Comparison of ENCODE assay signal across 11 cellular contexts in genomic region chr5:98940586-98940985, GRCh38. TPM values are rescaled to one million over a fixed set of nuclear protein-coding genes. Genes with fewer than 3 reads are reported as not detected.
DNase-seq lines count a peak whose midpoint lies in the region.
"Had no signal": no experiment of that assay in that cellular context is flagged by ENCODE, and none has a peak within 500 bp of the region (broad histone marks: within the 10 kb centered on the region; RNA-seq: fewer than 3 reads in every experiment).

No MANE protein-coding gene starts in this region.

- no peak overlapping the region for H3K18ac ChIP-seq in mesendoderm (ENCODE audit: low read length)

- H4K8ac ChIP-seq in mesendoderm (ENCODE audit: low read depth, low read length): no peak overlapping the region

- no peak overlapping the region for H3K56ac ChIP-seq in mesendoderm (ENCODE audit: low read length)

- no peaks in the 10 kb centered on the region for H3K36me3 ChIP-seq in mesendoderm (ENCODE audit: control insufficient read depth, insufficient read depth, low read length)
- H3K36me3 ChIP-seq: adrenal gland, pancreas had no signal

- H3K27me3 Mint-ChIP-seq in T-helper 2 cell treated with Interferon-gamma antibody and Interleukin-4, amounts not matched to agents 5 μg/mL and 100 μg/mL, for 36 hours (ENCODE audit: low read depth): no peaks in the 10 kb centered on the region

- H3K4me1 Mint-ChIP-seq in T-helper 2 cell treated with Interferon-gamma antibody and Interleukin-4, amounts not matched to agents 5 μg/mL and 100 μg/mL, for 36 hours (ENCODE audit: low read depth): peaks cover 5% of the 10 kb centered on the region

- no peak overlapping the region for H2BK5ac ChIP-seq in mesendoderm (ENCODE audit: low read length)

- no peak overlapping the region for H2AK5ac ChIP-seq in mesendoderm (ENCODE audit: low read length)

- no peaks in the 10 kb centered on the region for H3K79me1 ChIP-seq in mesendoderm (ENCODE audit: low read length)

- peak; percentile 68 for DNase-seq in AG20443 (ENCODE audit: low spot score)
- peak; percentile 9 for DNase-seq in HT1080 (ENCODE audit: low read depth)
- DNase-seq in dermis blood vessel endothelial cell: peak; percentile 35
- peak; percentile 81 for DNase-seq in mesendoderm
- DNase-seq in NCI-H2171 treated with DMSO at 0.1 percent for 48 hours (lab: John Stamatoyannopoulos, UW): no peak
- no peak for DNase-seq in T-helper 2 cell treated with Interferon-gamma antibody and Interleukin-4, amounts not matched to agents 5 μg/mL and 100 μg/mL, for 36 hours (ENCODE audit: low spot score)
- no peak for DNase-seq in CD1c-positive myeloid dendritic cell (ENCODE audit: extremely low spot score)
- no peak for DNase-seq in SW 1271 (lab: John Stamatoyannopoulos, UW)
- DNase-seq: NCI-H226, pancreas had no signal

- H3K4me2 ChIP-seq in mesendoderm (ENCODE audit: low read length): no peak overlapping the region

- no peak overlapping the region for H2BK120ac ChIP-seq in mesendoderm (ENCODE audit: low read depth, low read length)

- no peak overlapping the region for H3K27ac Mint-ChIP-seq in T-helper 2 cell treated with Interferon-gamma antibody and Interleukin-4, amounts not matched to agents 5 μg/mL and 100 μg/mL, for 36 hours

- no peak overlapping the region for H3K4me3 Mint-ChIP-seq in T-helper 2 cell treated with Interferon-gamma antibody and Interleukin-4, amounts not matched to agents 5 μg/mL and 100 μg/mL, for 36 hours

- H3K23ac ChIP-seq in mesendoderm (ENCODE audit: low read length): no peak overlapping the region

- no peaks in the 10 kb centered on the region for H3K36me3 Mint-ChIP-seq in T-helper 2 cell treated with Interferon-gamma antibody and Interleukin-4, amounts not matched to agents 5 μg/mL and 100 μg/mL, for 36 hours (ENCODE audit: low read depth)

- no peak overlapping the region for H3K9ac ChIP-seq in mesendoderm (ENCODE audit: low read length)

- H3K9me3 Mint-ChIP-seq in T-helper 2 cell treated with Interferon-gamma antibody and Interleukin-4, amounts not matched to agents 5 μg/mL and 100 μg/mL, for 36 hours: no peaks in the 10 kb centered on the region

- no CpG with 5 or more reads among the region's 2 CpGs for WGBS in mesendoderm (ENCODE audit: extremely low coverage, insufficient coverage, low lambda C conversion rate)

- H3K27me3 ChIP-seq in mesendoderm (ENCODE audit: insufficient read depth, low read length, poor library complexity): no peaks in the 10 kb centered on the region
- H3K27me3 ChIP-seq: adrenal gland, pancreas had no signal

- H3K27ac ChIP-seq in mesendoderm (ENCODE audit: low read depth, low read length): no peak overlapping the region
- H3K27ac ChIP-seq: pancreas had no signal

- no peaks in the 10 kb centered on the region for H3K79me2 ChIP-seq in mesendoderm (ENCODE audit: control insufficient read depth, insufficient read depth, low read length)

- no peak overlapping the region for H2BK15ac ChIP-seq in mesendoderm (replicated peaks; ENCODE audit: low read depth)

- no peaks in the 10 kb centered on the region for H3K4me1 ChIP-seq in mesendoderm (ENCODE audit: control insufficient read depth, low read depth, low read length)

- H3K4me3 ChIP-seq in mesendoderm (ENCODE audit: low read length): no peak overlapping the region
- H3K4me3 ChIP-seq: adrenal gland, pancreas had no signal

- no peak overlapping the region for H3K4ac ChIP-seq in mesendoderm (ENCODE audit: low read depth, low read length)

- no peak overlapping the region for H4K5ac ChIP-seq in mesendoderm (ENCODE audit: low read length)

RNA-seq across cellular contexts. Expression of gene CHD1, which starts 11.8 kb away (rescaled TPM):
- total RNA-seq in HT1080 (2014; rRNA removed; shearing (Covaris generic)): 50.1 and 54.6 TPM in 2 replicates
- 17.0 and 29.6 TPM in 2 replicates for polyA plus RNA-seq in HT1080 (2015; cell fraction: cytosol; rRNA removed)
- 91.5 and 96.2 TPM in 2 replicates for polyA plus RNA-seq in HT1080 (2015; cell fraction: nucleus; rRNA removed)
- 74.4 and 104 TPM in 2 replicates for total RNA-seq in dermis blood vessel endothelial cell
- 36.8 TPM for polyA plus RNA-seq in mesendoderm (2013, experiment 1 of 2)
- 38.3 TPM for polyA plus RNA-seq in mesendoderm (2013, experiment 2 of 2)

Comparison
In these comparisons a context has a peak if more than half of its experiments do, and no peak if none do; other contexts are left out.
1. DNase-seq: peak in AG20443 (single experiment), HT1080 (single experiment), dermis blood vessel endothelial cell (single experiment) and mesendoderm (single experiment); none in NCI-H2171 treated with DMSO at 0.1 percent for 48 hours (single experiment), T-helper 2 cell treated with Interferon-gamma antibody and Interleukin-4, amounts not matched to agents 5 μg/mL and 100 μg/mL, for 36 hours (single experiment), CD1c-positive myeloid dendritic cell (single experiment) and SW 1271 (0 of 2).